15 cellular contexts compared by ENCODE assay signal in genomic region chr6:169824021-169824420, GRCh38.
DNase-seq lines count a peak whose midpoint lies in the region; ATAC-seq, FAIRE-seq and TF ChIP-seq lines count a peak whose summit lies in the region.
"Had no signal": no experiment of that assay in that cellular context is flagged by ENCODE, and none has a peak within 500 bp of the region (broad histone marks: within the 10 kb centered on the region; RNA-seq: fewer than 3 reads in every experiment).

No MANE protein-coding gene starts in this region.

- no peaks in the 10 kb centered on the region for H3K4me1 ChIP-seq in left ventricle myocardium inferior

- no peak overlapping the region for H3K27ac Mint-ChIP-seq in activated CD4-positive, alpha-beta T cell treated with anti-CD3 and anti-CD28 coated beads, Interleukin-2, amount 10 ng/mL, durations not matched to agents 24 days and 14 days
- H3K27ac Mint-ChIP-seq: B cell; CD8-positive, alpha-beta T cell had no signal

- DNase-seq in cardiac septum (ENCODE audit: low spot score) (peak; percentile 62), left ventricle myocardium inferior (no peak), NCI-H146 treated with DMSO at 0.1 percent for 48 hours (lab: John Stamatoyannopoulos, UW; ENCODE audit: unreplicated experiment) (peak; percentile 90), ecto neural progenitor cell (ENCODE audit: low spot score) (peak; percentile 44), frontal cortex (ENCODE audit: low spot score in 2 of 2) (no peak)
- no peak for DNase-seq in activated CD4-positive, alpha-beta T cell treated with anti-CD3 and anti-CD28 coated beads, Interleukin-2, amount 10 ng/mL, durations not matched to agents 24 days and 14 days
- DNase-seq: ACHN; CD8-positive, alpha-beta T cell; DMS53; HCEC 1CT; NCI-H1436 treated with DMSO at 0.1 percent for 48 hours; NCI-H526; OCI-M1 had no signal

- no peak for ATAC-seq in HG02840 (IDR thresholded peaks at IDR 0.05; ENCODE audit: low FRiP score, unreplicated experiment)
- ATAC-seq: CD8-positive, alpha-beta T cell had no signal

- FAIRE-seq in frontal cortex (lab: Jason Lieb, UNC): no peak

- H3K9me3 Mint-ChIP-seq in activated CD4-positive, alpha-beta T cell treated with anti-CD3 and anti-CD28 coated beads, Interleukin-2, amount 10 ng/mL, durations not matched to agents 24 days and 14 days: no peaks in the 10 kb centered on the region

- no peak overlapping the region for H3K4me3 ChIP-seq in left ventricle myocardium inferior

- peaks cover 10% of the 10 kb centered on the region for H3K9me3 ChIP-seq in left ventricle myocardium inferior (replicated peaks)

- H3K27me3 ChIP-seq in left ventricle myocardium inferior (ENCODE audit: low read depth): peaks cover 41% of the 10 kb centered on the region

- no peak for TF ChIP-seq CTCF in left ventricle myocardium inferior (IDR thresholded peaks at IDR 0.05; ENCODE audit: borderline replicate concordance)

- H3K27ac ChIP-seq in left ventricle myocardium inferior (replicated peaks): no peak overlapping the region

- peaks cover 31% of the 10 kb centered on the region for H3K27me3 Mint-ChIP-seq in activated CD4-positive, alpha-beta T cell treated with anti-CD3 and anti-CD28 coated beads, Interleukin-2, amount 10 ng/mL, durations not matched to agents 24 days and 14 days

- H3K4me3 Mint-ChIP-seq in activated CD4-positive, alpha-beta T cell treated with anti-CD3 and anti-CD28 coated beads, Interleukin-2, amount 10 ng/mL, durations not matched to agents 24 days and 14 days: no peak overlapping the region
- H3K4me3 Mint-ChIP-seq: B cell; CD8-positive, alpha-beta T cell had no signal

- no peaks in the 10 kb centered on the region for H3K36me3 Mint-ChIP-seq in activated CD4-positive, alpha-beta T cell treated with anti-CD3 and anti-CD28 coated beads, Interleukin-2, amount 10 ng/mL, durations not matched to agents 24 days and 14 days (ENCODE audit: low read depth)
- H3K36me3 Mint-ChIP-seq: CD8-positive, alpha-beta T cell had no signal

- intact Hi-C loops in cardiac septum (cut with DNase I) (no loop called here), left ventricle myocardium inferior (cut with micrococcal nuclease) (no loop called here)
- intact Hi-C loops in activated CD4-positive, alpha-beta T cell treated with anti-CD3 and anti-CD28 coated beads, Interleukin-2, amount 10 ng/mL, durations not matched to agents 24 days and 14 days (cut with micrococcal nuclease): no loop called here

- no peaks in the 10 kb centered on the region for H3K36me3 ChIP-seq in left ventricle myocardium inferior

- H3K4me1 Mint-ChIP-seq in activated CD4-positive, alpha-beta T cell treated with anti-CD3 and anti-CD28 coated beads, Interleukin-2, amount 10 ng/mL, durations not matched to agents 24 days and 14 days: no peaks in the 10 kb centered on the region
- H3K4me1 Mint-ChIP-seq: B cell had no signal

Comparison
In these comparisons a context has a peak if more than half of its experiments do, and no peak if none do; other contexts are left out.
1. DNase-seq: peak in cardiac septum (single experiment), NCI-H146 treated with DMSO at 0.1 percent for 48 hours (single experiment) and ecto neural progenitor cell (single experiment); none in left ventricle myocardium inferior (single experiment), activated CD4-positive, alpha-beta T cell treated with anti-CD3 and anti-CD28 coated beads, Interleukin-2, amount 10 ng/mL, durations not matched to agents 24 days and 14 days (single experiment) and frontal cortex (0 of 2).